In the genomic region with DNA sequence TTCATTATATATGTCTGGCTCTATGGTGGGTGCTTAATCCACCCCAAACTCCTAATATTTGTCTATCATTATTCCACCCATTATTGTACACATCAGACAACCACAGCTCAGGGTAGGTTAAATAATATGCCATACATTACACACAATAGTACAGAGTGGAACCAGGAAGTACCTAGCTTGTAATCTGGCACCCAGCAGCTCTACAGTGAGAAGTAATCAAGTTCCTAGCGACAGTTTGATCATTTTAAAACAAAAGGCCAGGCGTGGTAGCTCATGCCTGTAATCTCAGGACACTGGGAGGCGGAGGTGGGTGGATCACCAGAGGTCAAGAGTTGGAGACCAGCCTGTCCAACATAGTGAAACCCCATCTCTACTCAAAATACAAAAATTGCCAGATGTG, we compare ENCODE assay signal across 21 cellular contexts.
A peak's percentile ranks its signal among the peaks of the same experiment; 100 is the strongest.
DNase-seq lines count a peak whose midpoint lies in the region; ATAC-seq, FAIRE-seq and TF ChIP-seq lines count a peak whose summit lies in the region.
"Had no signal": no experiment of that assay in that cellular context is flagged by ENCODE, and none has a peak within 500 bp of the region (broad histone marks: within the 10 kb centered on the region; RNA-seq: fewer than 3 reads in every experiment).

No MANE protein-coding gene starts in this region.

- peaks cover 63% of the 10 kb centered on the region for H3K4me1 ChIP-seq in left ventricle myocardium inferior
- H3K4me1 ChIP-seq in heart right ventricle: peaks cover 0 to 60% (median 36%) of the 10 kb centered on the region in 9 donors
- H3K4me1 ChIP-seq in small intestine (ENCODE audit: control insufficient read depth in 2 of 2, insufficient read depth in 1 of 2, low read depth in 1 of 2, low read length in 1 of 2): peaks cover 0 to 5% of the 10 kb centered on the region in 2 donors
- peaks cover 0 to 2% of the 10 kb centered on the region in 2 donors for H3K4me1 ChIP-seq in kidney (ENCODE audit: control insufficient read depth in 1 of 2, insufficient read depth in 1 of 2, low read depth in 1 of 2, low read length in 2 of 2)

- ATAC-seq in heart right ventricle (no peak), left colon (peak; percentile 84)
- ATAC-seq: HCT116 had no signal

- H3K36me3 ChIP-seq in left ventricle myocardium inferior (no peaks in the 10 kb centered on the region), heart right ventricle (no peaks in the 10 kb centered on the region), small intestine (ENCODE audit: control insufficient read depth in 2 of 2, insufficient read depth in 2 of 2, low read length in 2 of 2) (no peaks in the 10 kb centered on the region), kidney (ENCODE audit: control insufficient read depth in 1 of 2, insufficient read depth in 2 of 2, low read length in 2 of 2) (no peaks in the 10 kb centered on the region)
- H3K36me3 ChIP-seq: BLaER1 had no signal

- TF ChIP-seq CTCF in left ventricle myocardium inferior (IDR thresholded peaks at IDR 0.05; ENCODE audit: borderline replicate concordance) (no peak), heart right ventricle (IDR thresholded peaks at IDR 0.05) (no peak), kidney (IDR thresholded peaks at IDR 0.05; ENCODE audit: borderline replicate concordance, extremely low read depth, insufficient read depth) (no peak)

- H3K9me3 ChIP-seq in left ventricle myocardium inferior (replicated peaks): no peaks in the 10 kb centered on the region
- H3K9me3 ChIP-seq in heart right ventricle: no peaks in the 10 kb centered on the region
- H3K9me3 ChIP-seq in small intestine (ENCODE audit: control insufficient read depth, low read depth): no peaks in the 10 kb centered on the region
- H3K9me3 ChIP-seq in kidney (ENCODE audit: control insufficient read depth in 1 of 2, low read length in 2 of 2): no peaks in the 10 kb centered on the region

- H3K4me3 ChIP-seq in left ventricle myocardium inferior: no peak overlapping the region
- no peak overlapping the region for H3K4me3 ChIP-seq in heart right ventricle
- H3K4me3 ChIP-seq in small intestine (ENCODE audit: low read depth in 1 of 2, low read length in 2 of 2): no peak overlapping the region
- H3K4me3 ChIP-seq in kidney (ENCODE audit: low read length in 2 of 2): no peak overlapping the region
- H3K4me3 ChIP-seq: BLaER1 had no signal

- H3K27ac ChIP-seq in left ventricle myocardium inferior (replicated peaks) (peak overlapping the region; percentile 71), heart right ventricle (peak overlapping the region in 4 of 10 donors; percentile 46 to 79 (median 72)), small intestine (ENCODE audit: low read depth in 1 of 2, low read length in 1 of 2) (no peak overlapping the region), kidney (ENCODE audit: low read depth in 2 of 2, low read length in 2 of 2) (no peak overlapping the region)
- H3K27ac ChIP-seq: BLaER1, HL-60 had no signal

- intact Hi-C loops in left ventricle myocardium inferior (cut with micrococcal nuclease): no loop called here
- intact Hi-C loops in heart right ventricle (cut with DNase I): loop anchor here in 4 of 10 donors (10.0 kb wide), 1 partner anchor 136 kb away; no protein-coding TSS in a partner anchor
- intact Hi-C loops in left colon (cut with DNase I, micrococcal nuclease): no loop called here
- intact Hi-C loops in kidney (cut with DNase I): no loop called here

- WGBS in heart right ventricle, 2 donors: 87% methylated on average over 3 of the region's 3 CpGs
- 12 to 65% (median 34%) methylated on average over 3 of the region's 3 CpGs for WGBS in small intestine, 3 donors

- no peak for DNase-seq in left ventricle myocardium inferior
- no peak for DNase-seq in heart right ventricle
- DNase-seq in left colon: no peak
- DNase-seq in small intestine: peak; percentile 64
- DNase-seq in DMS53 treated with DMSO at 0.1 percent for 48 hours (lab: John Stamatoyannopoulos, UW; ENCODE audit: unreplicated experiment): no peak
- no peak for DNase-seq in kidney
- no peak for DNase-seq in NCI-H446 (lab: John Stamatoyannopoulos, UW)
- DNase-seq: 8988T; Calu3; CD4-positive, alpha-beta memory T cell; DMS79; GDM1; GOT3; H7; HFFc6; IMR-90 had no signal

- H3K27me3 ChIP-seq in left ventricle myocardium inferior (ENCODE audit: low read depth) (no peaks in the 10 kb centered on the region), heart right ventricle (no peaks in the 10 kb centered on the region), small intestine (ENCODE audit: control insufficient read depth in 2 of 2, insufficient read depth in 2 of 2, low read length in 2 of 2) (no peaks in the 10 kb centered on the region)
- H3K27me3 ChIP-seq: BLaER1 had no signal

- no peak for FAIRE-seq in small intestine (lab: Jason Lieb, UNC)
- FAIRE-seq in kidney (lab: Jason Lieb, UNC): no peak
- FAIRE-seq: GM12892, HTR-8/SVneo had no signal

- H3K9ac ChIP-seq in kidney (ENCODE audit: low read length in 2 of 2): no peak overlapping the region
- H3K9ac ChIP-seq: BLaER1 had no signal
